In genomic region chr15:35306361-35306981, GRCh38 we compare ENCODE assay signal across 9 cellular contexts.
DNase-seq lines count a peak whose midpoint lies in the region; ATAC-seq and TF ChIP-seq lines count a peak whose summit lies in the region.
"Had no signal": no experiment of that assay in that cellular context is flagged by ENCODE, and none has a peak within 500 bp of the region (broad histone marks: within the 10 kb centered on the region; RNA-seq: fewer than 3 reads in every experiment).

No MANE protein-coding gene starts in this region.

- H3K4me1 ChIP-seq in body of pancreas: peaks cover 3% of the 10 kb centered on the region
- H3K4me1 ChIP-seq in upper lobe of left lung: peaks cover 20 to 32% (median 21%) of the 10 kb centered on the region in 4 donors

- H3K27ac ChIP-seq in body of pancreas (no peak overlapping the region), upper lobe of left lung (peak overlapping the region in 3 of 4 donors; percentile 22 to 75 (median 41))

- H3K36me3 Mint-ChIP-seq in activated naive CD8-positive, alpha-beta T cell treated with anti-CD3 and anti-CD28 coated beads, Interleukin-2, amount 50 U/mL, for 24 hours (ENCODE audit: low read depth): no peaks in the 10 kb centered on the region

- ATAC-seq in HG03432 (IDR thresholded peaks at IDR 0.05; ENCODE audit: unreplicated experiment) (peak; percentile 65), body of pancreas (peak; percentile 50), upper lobe of left lung (ENCODE audit: low FRiP score in 2 of 2) (peak in 1 of 2 donors; percentile 79)
- no peak for ATAC-seq in activated naive CD8-positive, alpha-beta T cell treated with anti-CD3 and anti-CD28 coated beads, Interleukin-2, amount 50 U/mL, for 24 hours

- H3K4me3 ChIP-seq in body of pancreas: no peak overlapping the region
- H3K4me3 ChIP-seq in upper lobe of left lung: no peak overlapping the region

- H3K27me3 Mint-ChIP-seq in activated naive CD8-positive, alpha-beta T cell treated with anti-CD3 and anti-CD28 coated beads, Interleukin-2, amount 50 U/mL, for 24 hours: no peaks in the 10 kb centered on the region

- H3K27me3 ChIP-seq in body of pancreas (no peaks in the 10 kb centered on the region), upper lobe of left lung (no peaks in the 10 kb centered on the region)

- no peaks in the 10 kb centered on the region for H3K36me3 ChIP-seq in body of pancreas (replicated peaks in 1 of 2; ENCODE audit: insufficient read depth in 1 of 2, low read depth in 2 of 2)
- H3K36me3 ChIP-seq in upper lobe of left lung: no peaks in the 10 kb centered on the region

- peak in 1 of 4 donors; percentile 12 for DNase-seq in body of pancreas
- peak; percentile 87 for DNase-seq in kidney tubule cell (ENCODE audit: low spot score)
- DNase-seq in upper lobe of left lung: no peak
- DNase-seq in activated naive CD8-positive, alpha-beta T cell treated with anti-CD3 and anti-CD28 coated beads, Interleukin-2, amount 50 U/mL, for 24 hours: no peak
- DNase-seq in stimulated activated naive CD4-positive, alpha-beta T cell treated with Interleukin-2 at 50 U/mL for 16 hours (lab: John Stamatoyannopoulos, UW): no peak
- DNase-seq in HuH-7.5 (ENCODE audit: low spot score): no peak
- DNase-seq: posterior cingulate gyrus had no signal

- H3K27ac Mint-ChIP-seq in activated naive CD8-positive, alpha-beta T cell treated with anti-CD3 and anti-CD28 coated beads, Interleukin-2, amount 50 U/mL, for 24 hours: no peak overlapping the region
- H3K27ac Mint-ChIP-seq: activated T-helper 1 cell treated with anti-CD3 and anti-CD28 coated beads, Interleukin-12 subunit alpha, Interleukin-12 subunit beta, Interleukin-2, Interleukin-4 antibody, amounts not matched to agents 30 ng/mL and 10 ng/mL and 1 ng/mL, durations not matched to agents 14 hours and 24 hours and 36 hours had no signal

- intact Hi-C loops in body of pancreas (cut with DNase I): no loop called here

- TF ChIP-seq POLR2A in body of pancreas (IDR thresholded peaks at IDR 0.05): no peak
- TF ChIP-seq POLR2A in upper lobe of left lung (IDR thresholded peaks at IDR 0.05): no peak

- H3K9me3 Mint-ChIP-seq in activated naive CD8-positive, alpha-beta T cell treated with anti-CD3 and anti-CD28 coated beads, Interleukin-2, amount 50 U/mL, for 24 hours: no peaks in the 10 kb centered on the region
- H3K9me3 Mint-ChIP-seq: activated T-helper 1 cell treated with anti-CD3 and anti-CD28 coated beads, Interleukin-12 subunit alpha, Interleukin-12 subunit beta, Interleukin-2, Interleukin-4 antibody, amounts not matched to agents 30 ng/mL and 10 ng/mL and 1 ng/mL, durations not matched to agents 14 hours and 24 hours and 36 hours had no signal

- no peaks in the 10 kb centered on the region for H3K4me1 Mint-ChIP-seq in activated naive CD8-positive, alpha-beta T cell treated with anti-CD3 and anti-CD28 coated beads, Interleukin-2, amount 50 U/mL, for 24 hours

- H3K4me3 Mint-ChIP-seq in activated naive CD8-positive, alpha-beta T cell treated with anti-CD3 and anti-CD28 coated beads, Interleukin-2, amount 50 U/mL, for 24 hours: no peak overlapping the region
- H3K4me3 Mint-ChIP-seq: activated T-helper 1 cell treated with anti-CD3 and anti-CD28 coated beads, Interleukin-12 subunit alpha, Interleukin-12 subunit beta, Interleukin-2, Interleukin-4 antibody, amounts not matched to agents 30 ng/mL and 10 ng/mL and 1 ng/mL, durations not matched to agents 14 hours and 24 hours and 36 hours had no signal

- 37 to 43% methylated on average over 4 of the region's 4 CpGs for WGBS in body of pancreas, 2 donors
- WGBS in upper lobe of left lung, 2 donors: 37 to 44% methylated on average over 4 of the region's 4 CpGs

- TF ChIP-seq CTCF in body of pancreas (IDR thresholded peaks at IDR 0.05) (no peak), upper lobe of left lung (IDR thresholded peaks at IDR 0.05) (no peak)

- TF ChIP-seq EP300 in upper lobe of left lung (IDR thresholded peaks at IDR 0.05): no peak

- no peaks in the 10 kb centered on the region for H3K9me3 ChIP-seq in body of pancreas
- no peaks in the 10 kb centered on the region for H3K9me3 ChIP-seq in upper lobe of left lung

Comparison
In these comparisons a context has a peak if more than half of its experiments do, and no peak if none do; other contexts are left out.
1. H3K27ac ChIP-seq: peak in upper lobe of left lung (3 of 4); none in body of pancreas (0 of 4).